ENCODE assay signal across 7 cellular contexts in genomic region chr11:63670738-63671321, GRCh38. TPM values are rescaled to one million over a fixed set of nuclear protein-coding genes. Genes with fewer than 3 reads are reported as not detected.
DNase-seq lines count a peak whose midpoint lies in the region; ATAC-seq and TF ChIP-seq lines count a peak whose summit lies in the region.

No MANE protein-coding gene starts in this region.

- H3K27ac ChIP-seq in WERI-Rb-1, result no peak overlapping the region
- peak overlapping the region; percentile 99 for H3K27ac ChIP-seq in colonic mucosa

- TF ChIP-seq CTCF in GM06990 (IDR thresholded peaks at IDR 0.05; ENCODE audit: insufficient read depth, low read length, poor library complexity, severe bottlenecking) (peak; percentile 52), WERI-Rb-1 (IDR thresholded peaks at IDR 0.05; ENCODE audit: low read depth, low read length) (0 out of 2 replicates have a peak, but pooled peaks have one; percentile 10), colonic mucosa (IDR thresholded peaks at IDR 0.05) (peak; percentile 30)

- intact Hi-C loops in colonic mucosa (cut with DNase I) (no loop called here), left colon (cut with DNase I, micrococcal nuclease) (no loop called here)

- peaks cover 5% of the 10 kb centered on the region for H3K4me1 ChIP-seq in colonic mucosa

- ATAC-seq in GM21723 (IDR thresholded peaks at IDR 0.05; ENCODE audit: unreplicated experiment) (peak; percentile 46), left colon (peak; percentile 72)

- no peaks in the 10 kb centered on the region for H3K27me3 ChIP-seq in GM06990 (replicated peaks; ENCODE audit: control insufficient read depth, insufficient read depth, low read length)
- H3K27me3 ChIP-seq in WERI-Rb-1 (ENCODE audit: insufficient read depth, low read depth, severe bottlenecking), result no peaks in the 10 kb centered on the region
- no peaks in the 10 kb centered on the region for H3K27me3 ChIP-seq in colonic mucosa

- DNase-seq in GM06990 (ENCODE audit: extremely low read depth, insufficient read length) (peak; percentile 57), LHCN-M2 (ENCODE audit: low read depth) (peak; percentile 74), WERI-Rb-1 (no peak), colonic mucosa (peak; percentile 78), left colon (peak; percentile 58 to 76)
- peak; percentile 31 for DNase-seq in stimulated activated CD4-positive, alpha-beta T cell treated with anti-CD3 and anti-CD28 coated beads, Interleukin-4, amount 100 ng/mL, for 24 hours

- H3K36me3 ChIP-seq in GM06990 (ENCODE audit: control insufficient read depth, insufficient read depth, low read length) (no peaks in the 10 kb centered on the region; the same call in 1 of the 2 replicates), WERI-Rb-1 (no peaks in the 10 kb centered on the region), colonic mucosa (no peaks in the 10 kb centered on the region)

- H3K4me3 ChIP-seq in GM06990 (replicated peaks; ENCODE audit: low read depth, low read length) (peak overlapping the region; percentile 82), WERI-Rb-1 (ENCODE audit: low read depth, low read length) (no peak overlapping the region), colonic mucosa (peak overlapping the region; percentile 96)

- H3K9me3 ChIP-seq in WERI-Rb-1 (ENCODE audit: severe bottlenecking) (no peaks in the 10 kb centered on the region), colonic mucosa (no peaks in the 10 kb centered on the region)

- H3K9ac ChIP-seq in colonic mucosa (ENCODE audit: low read depth in 2 of 2, low read length in 2 of 2), result peak overlapping the region; percentile 66 to 77

RNA-seq across cellular contexts. Expression of gene ATL3, which starts 0.3 kb away (rescaled TPM):
- total RNA-seq in LHCN-M2 (2014; rRNA removed), result 104 and 119 TPM in 2 replicates
- 25.9 TPM for polyA plus RNA-seq in LHCN-M2 (2012)
- 10 to 100 TPM; 38.2 to 55.2 TPM for total RNA-seq in colonic mucosa
- total RNA-seq in left colon, result 10 to 100 TPM; 54.5 to 56.6 TPM

RNA-seq across cellular contexts. Expression of gene RTN3, which starts 10.5 kb away (rescaled TPM):
- total RNA-seq in LHCN-M2 (2014; rRNA removed) (50.7 and 64.1 TPM in 2 replicates), colonic mucosa (100 to 1,000 TPM; 110 to 128 TPM), left colon (100 to 1,000 TPM; 121 to 124 TPM)
- polyA plus RNA-seq in LHCN-M2 (2012), result 54.1 TPM

RNA-seq across cellular contexts. Expression of gene PLAAT3, which starts 56.6 kb away (rescaled TPM):
- total RNA-seq in LHCN-M2 (2014; rRNA removed) (8.5 and 19.1 TPM in 2 replicates), colonic mucosa (10 to 100 TPM in 1 of 2 donors, 1 to 10 TPM in 1; 3.8 to 13.2 TPM), left colon (1 to 10 TPM; 5.9 to 6.6 TPM)
- 60.8 TPM for polyA plus RNA-seq in LHCN-M2 (2012)
